Comparison of ENCODE assay signal across 28 cellular contexts in the genomic region with DNA sequence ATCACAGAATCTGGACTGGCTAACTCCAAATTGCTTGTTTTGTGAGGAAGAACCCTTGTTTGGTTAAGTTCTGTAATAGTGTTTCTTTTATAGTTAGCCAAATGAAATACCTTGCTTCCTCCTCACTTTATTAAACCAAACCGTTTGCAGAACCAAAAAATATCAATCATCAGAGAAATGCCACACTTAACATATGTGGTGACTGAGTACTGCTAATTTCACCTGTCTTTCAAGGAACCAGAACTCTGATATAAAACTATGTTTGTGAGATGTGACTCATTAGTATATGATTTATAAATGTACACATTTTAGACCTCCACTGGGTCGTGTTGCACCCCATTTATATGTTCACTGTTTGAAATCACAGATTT.
"Had no signal": no experiment of that assay in that cellular context is flagged by ENCODE, and none has a peak within 500 bp of the region (broad histone marks: within the 10 kb centered on the region; RNA-seq: fewer than 3 reads in every experiment).

No MANE protein-coding gene starts in this region.

- H3K9me3 Mint-ChIP-seq: activated naive CD8-positive, alpha-beta T cell treated with anti-CD3 and anti-CD28 coated beads, Interleukin-2, amount 10 ng/mL, durations not matched to agents 7 days and 5 days had no signal

- H3K27me3 ChIP-seq: ascending aorta, breast epithelium, cardiac muscle cell, colonic mucosa, esophagus squamous epithelium, gastroesophageal sphincter had no signal

- H3K36me3 Mint-ChIP-seq: activated naive CD4-positive, alpha-beta T cell treated with anti-CD3 and anti-CD28 coated beads, Interleukin-2, amount 50 U/mL, for 24 hours; activated naive CD8-positive, alpha-beta T cell treated with anti-CD3 and anti-CD28 coated beads, Interleukin-2, amount 10 ng/mL, durations not matched to agents 7 days and 5 days; brain; WTC11 had no signal

- H3K4me1 ChIP-seq: ascending aorta, breast epithelium, colonic mucosa, esophagus squamous epithelium, gastroesophageal sphincter had no signal

- H3K9me3 ChIP-seq: ascending aorta, breast epithelium, colonic mucosa, esophagus squamous epithelium, gastroesophageal sphincter had no signal

- H3K27me3 Mint-ChIP-seq: activated CD8-positive, alpha-beta T cell treated with anti-CD3 and anti-CD28 coated beads for 36 hours; activated naive CD4-positive, alpha-beta T cell treated with anti-CD3 and anti-CD28 coated beads, Interleukin-2, amount 50 U/mL, for 24 hours; activated naive CD8-positive, alpha-beta T cell treated with anti-CD3 and anti-CD28 coated beads, Interleukin-2, amount 10 ng/mL, durations not matched to agents 7 days and 5 days; activated T-helper 17 cell treated with anti-CD3 and anti-CD28 coated beads, Interleukin-2, amount 50 U/mL, for 72 hours had no signal

- ATAC-seq: activated CD4-positive, CD25-positive, alpha-beta regulatory T cell treated with anti-CD3 and anti-CD28 coated beads, Interleukin-2, amount 50 U/mL, for 24 hours; activated CD8-positive, alpha-beta T cell treated with anti-CD3 and anti-CD28 coated beads for 36 hours; activated T-cell treated with anti-CD3 and anti-CD28 coated beads, Interleukin-2, amount 50 U/mL, for 4 hours; activated T-helper 17 cell treated with anti-CD3 and anti-CD28 coated beads, Interleukin-2, amount 50 U/mL, for 72 hours; gastroesophageal sphincter; WTC11 had no signal

- H3K4me3 ChIP-seq: ascending aorta, breast epithelium, cardiac muscle cell, colonic mucosa, esophagus squamous epithelium, gastroesophageal sphincter had no signal

- H3K36me3 ChIP-seq: ascending aorta, breast epithelium, cardiac muscle cell, colonic mucosa, esophagus squamous epithelium, gastroesophageal sphincter had no signal

- H3K27ac ChIP-seq: ascending aorta, breast epithelium, cardiac muscle cell, colonic mucosa, epithelial cell of prostate, esophagus squamous epithelium, gastroesophageal sphincter, VCaP had no signal

- H3K4me3 Mint-ChIP-seq: activated CD8-positive, alpha-beta T cell treated with anti-CD3 and anti-CD28 coated beads for 36 hours; activated naive CD4-positive, alpha-beta T cell treated with anti-CD3 and anti-CD28 coated beads for 36 hours; activated naive CD4-positive, alpha-beta T cell treated with anti-CD3 and anti-CD28 coated beads, Interleukin-2, amount 50 U/mL, for 24 hours; activated naive CD8-positive, alpha-beta T cell treated with anti-CD3 and anti-CD28 coated beads, Interleukin-2, amount 10 ng/mL, durations not matched to agents 7 days and 5 days; activated T-cell treated with anti-CD3 and anti-CD28 coated beads, Interleukin-2, amount 50 U/mL, for 4 hours; activated T-helper 17 cell treated with anti-CD3 and anti-CD28 coated beads, Interleukin-2, amount 50 U/mL, for 72 hours; brain; WTC11 had no signal

- DNase-seq: activated CD4-positive, alpha-beta T cell treated with anti-CD3 and anti-CD28 coated beads for 48 hours; activated CD4-positive, alpha-beta T cell treated with anti-CD3 and anti-CD28 coated beads, Interleukin-2, amount 50 U/mL, for 1 hour; activated CD4-positive, alpha-beta T cell treated with anti-CD3 and anti-CD28 coated beads, Interleukin-2, amount 50 U/mL, for 48 hours; activated CD8-positive, alpha-beta memory T cell treated with anti-CD3 and anti-CD28 coated beads for 24 hours; activated CD8-positive, alpha-beta T cell treated with anti-CD3 and anti-CD28 coated beads for 36 hours; activated effector memory CD4-positive, alpha-beta T cell treated with Interleukin-2 at 50 U/mL for 16 hours; activated gamma-delta T cell treated with Interleukin-2 at 50 U/mL for 16 hours; activated naive CD4-positive, alpha-beta T cell treated with anti-CD3 and anti-CD28 coated beads for 36 hours; activated naive CD8-positive, alpha-beta T cell treated with anti-CD3 and anti-CD28 coated beads, Interleukin-2, amount 10 ng/mL, durations not matched to agents 7 days and 5 days; activated T-cell treated with anti-CD3 and anti-CD28 coated beads, Interleukin-2, amount 50 U/mL, for 4 hours; central memory CD4-positive, alpha-beta T cell; cerebellar nuclear complex; colonic mucosa; effector CD8-positive, alpha-beta T cell; esophagus squamous epithelium; foreskin melanocyte; T-helper 2 cell had no signal

- H3K4me1 Mint-ChIP-seq: activated naive CD4-positive, alpha-beta T cell treated with anti-CD3 and anti-CD28 coated beads, Interleukin-2, amount 50 U/mL, for 24 hours; activated naive CD8-positive, alpha-beta T cell treated with anti-CD3 and anti-CD28 coated beads, Interleukin-2, amount 10 ng/mL, durations not matched to agents 7 days and 5 days; activated T-helper 17 cell treated with anti-CD3 and anti-CD28 coated beads, Interleukin-2, amount 50 U/mL, for 72 hours; brain had no signal

- H3K27ac Mint-ChIP-seq: activated CD8-positive, alpha-beta T cell treated with anti-CD3 and anti-CD28 coated beads for 36 hours; activated naive CD4-positive, alpha-beta T cell treated with anti-CD3 and anti-CD28 coated beads for 36 hours; activated naive CD4-positive, alpha-beta T cell treated with anti-CD3 and anti-CD28 coated beads, Interleukin-2, amount 50 U/mL, for 24 hours; activated naive CD8-positive, alpha-beta T cell treated with anti-CD3 and anti-CD28 coated beads, Interleukin-2, amount 10 ng/mL, durations not matched to agents 7 days and 5 days; activated T-helper 17 cell treated with anti-CD3 and anti-CD28 coated beads, Interleukin-2, amount 50 U/mL, for 72 hours; brain; WTC11 had no signal
